Comparison of ENCODE assay signal across 34 cellular contexts in genomic region chr1:51014878-51015277, GRCh38.
"Had no signal": no experiment of that assay in that cellular context is flagged by ENCODE, and none has a peak within 500 bp of the region (broad histone marks: within the 10 kb centered on the region; RNA-seq: fewer than 3 reads in every experiment).

No MANE protein-coding gene starts in this region.

- H3K9ac ChIP-seq: KMS-11 had no signal

- H3K36me3 ChIP-seq: MG63 had no signal

- DNase-seq: Karpas-422, Kasumi-1, MG63, MM.1S, MV-4-11, NCI-H1048, NCI-H1092, NCI-H1092 treated with DMSO at 0.1 percent for 48 hours, NCI-H1105, NCI-H1105 treated with DMSO at 0.1 percent for 48 hours, NCI-H1417, NCI-H1417 treated with DMSO at 0.1 percent for 48 hours, NCI-H1436, NCI-H1436 treated with DMSO at 0.1 percent for 48 hours, NCI-H146, NCI-H1694, NCI-H1694 treated with DMSO at 0.1 percent for 48 hours, NCI-H187, NCI-H1930, NCI-H2029, NCI-H2029 treated with DMSO at 0.1 percent for 48 hours, NCI-H2081, NCI-H2081 treated with DMSO at 0.1 percent for 48 hours, NCI-H2107, NCI-H2171, NCI-H2171 treated with DMSO at 0.1 percent for 48 hours, NCI-H2227 treated with DMSO at 0.1 percent for 48 hours, NCI-H226, NCI-H345, NCI-H446, NCI-H446 treated with DMSO at 0.1 percent for 48 hours, NCI-H510A, NCI-H510A treated with DMSO at 0.1 percent for 48 hours had no signal

- H3K4me2 ChIP-seq: KMS-11 had no signal

- H3K9me3 ChIP-seq: MG63 had no signal

- H3K4me3 ChIP-seq: MG63 had no signal

- H3K27ac ChIP-seq: KMS-11 had no signal

- H3K27me3 ChIP-seq: MG63 had no signal
